20 cellular contexts compared by ENCODE assay signal in the genomic region with DNA sequence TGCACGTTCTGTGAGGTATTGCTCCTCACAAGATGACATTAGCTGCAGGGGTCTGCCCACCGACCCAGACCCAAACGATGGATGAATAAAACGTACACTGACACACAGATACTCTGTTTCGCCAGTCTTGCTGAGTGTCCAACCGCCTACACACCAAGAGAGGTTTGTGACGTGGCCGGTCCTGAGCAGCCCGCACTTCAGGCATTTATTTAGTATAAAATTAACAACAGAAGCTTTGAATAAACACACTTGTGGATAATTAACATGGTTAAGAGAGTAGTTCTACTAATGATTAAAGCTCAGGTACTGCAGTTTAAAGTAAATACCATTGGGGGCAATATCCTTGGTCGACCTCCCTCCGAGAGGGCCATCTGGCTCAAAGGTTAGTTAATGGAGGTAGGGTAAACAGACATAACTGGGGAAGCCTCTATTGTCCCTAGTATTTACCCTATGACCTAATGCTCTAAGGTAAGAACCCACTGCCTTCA.
DNase-seq lines count a peak whose midpoint lies in the region; ATAC-seq and TF ChIP-seq lines count a peak whose summit lies in the region.
"Had no signal": no experiment of that assay in that cellular context is flagged by ENCODE, and none has a peak within 500 bp of the region (broad histone marks: within the 10 kb centered on the region; RNA-seq: fewer than 3 reads in every experiment).

No MANE protein-coding gene starts in this region.

- no peak for ATAC-seq in GM18505 (IDR thresholded peaks at IDR 0.05; ENCODE audit: unreplicated experiment)
- ATAC-seq: GM23338, Panc1, Right ventricle myocardium inferior had no signal

- H3K27ac ChIP-seq in hepatocyte: peak overlapping the region; percentile 45
- H3K27ac ChIP-seq: BLaER1 treated with 17β-estradiol and CSF1 and Interleukin-3, amounts not matched to agents 10 nM and 100 nM; HL-60; KMS-11 had no signal

- H3K4me3 ChIP-seq in hepatocyte: no peak overlapping the region
- H3K4me3 ChIP-seq: BLaER1 treated with 17β-estradiol and CSF1 and Interleukin-3, amounts not matched to agents 10 nM and 100 nM; GM23338; MG63 had no signal

- H3K9me3 ChIP-seq in hepatocyte (ENCODE audit: low read depth): no peaks in the 10 kb centered on the region
- H3K9me3 ChIP-seq: MG63 had no signal

- no peak for TF ChIP-seq CTCF in hepatocyte (IDR thresholded peaks at IDR 0.05; ENCODE audit: poor library complexity)

- TF ChIP-seq POLR2A in GM18505 (IDR thresholded peaks at IDR 0.05; ENCODE audit: borderline replicate concordance, extremely low read depth, insufficient read depth, insufficient read length): no peak

- no peaks in the 10 kb centered on the region for H3K9me2 ChIP-seq in hepatocyte (replicated peaks; ENCODE audit: insufficient read depth)

- H3K27me3 ChIP-seq in hepatocyte: no peaks in the 10 kb centered on the region
- H3K27me3 ChIP-seq: BLaER1 treated with 17β-estradiol and CSF1 and Interleukin-3, amounts not matched to agents 10 nM and 100 nM; MG63 had no signal

- no peaks in the 10 kb centered on the region for H4K20me1 ChIP-seq in hepatocyte (ENCODE audit: insufficient read depth, poor library complexity, severe bottlenecking)
- H4K20me1 ChIP-seq: BLaER1 treated with 17β-estradiol and CSF1 and Interleukin-3, amounts not matched to agents 10 nM and 100 nM had no signal

- peak; percentile 8 for DNase-seq in NCI-H510A treated with DMSO at 0.1 percent for 48 hours (lab: John Stamatoyannopoulos, UW)
- DNase-seq in NCI-H510A (lab: John Stamatoyannopoulos, UW): no peak
- DNase-seq in NCI-H69 (lab: John Stamatoyannopoulos, UW): peak; percentile 97
- DNase-seq in hepatocyte (ENCODE audit: low spot score): peak; percentile 41
- DNase-seq in renal cortical epithelial cell (ENCODE audit: low read depth): peak; percentile 90
- no peak for DNase-seq in ecto neural progenitor cell (ENCODE audit: low spot score)
- no peak for DNase-seq in HPDE6-E6E7 (ENCODE audit: extremely low spot score)
- DNase-seq: COR-L47, DND-41, GDM1, MG63, NCI-H1436, NCI-H524 had no signal

- no peaks in the 10 kb centered on the region for H3K36me3 ChIP-seq in hepatocyte (replicated peaks; ENCODE audit: insufficient read depth, low read depth)
- H3K36me3 ChIP-seq: MG63 had no signal

- H3K4me1 ChIP-seq in hepatocyte (ENCODE audit: insufficient read depth): peaks cover 5% of the 10 kb centered on the region
- H3K4me1 ChIP-seq: BLaER1 treated with 17β-estradiol and CSF1 and Interleukin-3, amounts not matched to agents 10 nM and 100 nM had no signal

- WGBS in hepatocyte (ENCODE audit: low lambda C conversion rate, missing lambda C conversion rate): 68% methylated on average over 11 of the region's 11 CpGs

- H3K79me2 ChIP-seq in hepatocyte: no peaks in the 10 kb centered on the region

- H3K4me2 ChIP-seq in hepatocyte: peak overlapping the region; percentile 47
- H3K4me2 ChIP-seq: BLaER1 treated with 17β-estradiol and CSF1 and Interleukin-3, amounts not matched to agents 10 nM and 100 nM; GM23338; KMS-11 had no signal

- no peak overlapping the region for H2AFZ ChIP-seq in hepatocyte
- H2AFZ ChIP-seq: GM23338 had no signal

Comparison
In these comparisons a context has a peak if more than half of its experiments do, and no peak if none do; other contexts are left out.
1. DNase-seq: peak in NCI-H510A treated with DMSO at 0.1 percent for 48 hours (single experiment), NCI-H69 (single experiment), hepatocyte (single experiment) and renal cortical epithelial cell (single experiment); none in NCI-H510A (single experiment), ecto neural progenitor cell (single experiment) and HPDE6-E6E7 (single experiment).